Comparison of ENCODE assay signal across 8 cellular contexts in the genomic region with DNA sequence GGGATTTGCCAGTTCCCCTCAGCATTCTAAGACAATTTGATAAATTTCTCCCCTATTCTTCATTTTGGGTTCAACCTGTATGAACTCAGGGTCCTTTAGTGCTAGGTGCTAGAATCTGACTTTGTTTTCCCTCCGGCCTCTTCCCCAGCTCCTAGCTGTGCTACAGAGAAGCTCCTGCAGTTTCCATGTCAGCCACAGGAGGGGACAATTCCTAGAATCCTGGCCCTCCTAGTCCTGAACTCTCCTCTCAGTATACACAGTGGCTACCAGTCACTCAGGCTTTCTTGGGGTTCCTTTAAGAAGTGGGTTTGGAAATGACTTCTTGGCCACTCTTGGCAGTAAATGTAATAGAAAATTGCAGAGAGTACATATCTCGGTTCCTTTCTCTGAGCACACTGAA. TPM values are rescaled to one million over a fixed set of nuclear protein-coding genes. Genes with fewer than 3 reads are reported as not detected.
DNase-seq lines count a peak whose midpoint lies in the region; ATAC-seq, FAIRE-seq and TF ChIP-seq lines count a peak whose summit lies in the region.

No MANE protein-coding gene starts in this region.

- no peaks in the 10 kb centered on the region for H3K9me3 ChIP-seq in ovary

- no peak overlapping the region for H3K4me3 Mint-ChIP-seq in activated T-cell treated with anti-CD3 and anti-CD28 coated beads, Interleukin-2, amount 50 U/mL, for 72 hours

- FAIRE-seq in RCC 7860 (lab: Jason Lieb, UNC) = no peak

- TF ChIP-seq CTCF in ovary (IDR thresholded peaks at IDR 0.05) = no peak

- no peak overlapping the region for H3K27ac Mint-ChIP-seq in activated T-cell treated with anti-CD3 and anti-CD28 coated beads, Interleukin-2, amount 50 U/mL, for 72 hours

- H3K27ac ChIP-seq in ovary = no peak overlapping the region

- DNase-seq in CD1c-positive myeloid dendritic cell (ENCODE audit: extremely low spot score) (peak; percentile 10), HuH-7.5 (ENCODE audit: low spot score) (peak; percentile 84), astrocyte of the hippocampus (ENCODE audit: low read depth, low spot score) (peak; percentile 51), left lobe of liver (ENCODE audit: low spot score) (no peak), RCC 7860 (ENCODE audit: low spot score) (no peak), ovary (no peak)
- DNase-seq in activated T-cell treated with anti-CD3 and anti-CD28 coated beads, Interleukin-2, amount 50 U/mL, for 72 hours = no peak

- peaks cover 24% of the 10 kb centered on the region for H3K27me3 Mint-ChIP-seq in activated T-cell treated with anti-CD3 and anti-CD28 coated beads, Interleukin-2, amount 50 U/mL, for 72 hours (ENCODE audit: low read depth)

- peaks cover 0 to 3% of the 10 kb centered on the region in 2 donors for H3K9me3 Mint-ChIP-seq in activated T-cell treated with anti-CD3 and anti-CD28 coated beads, Interleukin-2, amount 50 U/mL, for 72 hours

- 64 to 80% (median 74%) methylated on average over 2 of the region's 2 CpGs for WGBS in ovary, 3 donors

- peaks cover 7% of the 10 kb centered on the region for H3K4me1 Mint-ChIP-seq in activated T-cell treated with anti-CD3 and anti-CD28 coated beads, Interleukin-2, amount 50 U/mL, for 72 hours (ENCODE audit: low read depth)

- TF ChIP-seq POLR2A in ovary (IDR thresholded peaks at IDR 0.05) = no peak

- peaks cover 0 to 3% of the 10 kb centered on the region in 2 donors for H3K36me3 Mint-ChIP-seq in activated T-cell treated with anti-CD3 and anti-CD28 coated beads, Interleukin-2, amount 50 U/mL, for 72 hours (ENCODE audit: insufficient read depth in 2 of 2)

- intact Hi-C loops in ovary (cut with DNase I) = loop anchor here in 2 of 4 donors (10.0 kb wide), 1 partner anchor 562 kb away; no protein-coding TSS in a partner anchor

- H3K4me1 ChIP-seq in ovary (ENCODE audit: insufficient read depth) = no peaks in the 10 kb centered on the region

- H3K36me3 ChIP-seq in ovary = no peaks in the 10 kb centered on the region

- no peak overlapping the region for H3K4me3 ChIP-seq in ovary

- ATAC-seq in left lobe of liver (peak; percentile 83), HG03378 (IDR thresholded peaks at IDR 0.05; ENCODE audit: unreplicated experiment) (no peak)
- ATAC-seq in activated T-cell treated with anti-CD3 and anti-CD28 coated beads, Interleukin-2, amount 50 U/mL, for 72 hours (replicated peaks in 1 of 2) = no peak

- TF ChIP-seq EP300 in ovary (IDR thresholded peaks at IDR 0.05) = no peak

- H3K27me3 ChIP-seq in ovary = no peaks in the 10 kb centered on the region

RNA-seq across cellular contexts. Expression of gene CHST10, which starts 4.9 kb away (rescaled TPM):
- total RNA-seq in left lobe of liver (0.50 TPM), ovary (10 to 100 TPM; 11.9 to 23.6 (median 15.8) TPM)
- 1 to 10 TPM; 7.5 to 7.8 TPM for total RNA-seq in activated T-cell treated with anti-CD3 and anti-CD28 coated beads, Interleukin-2, amount 50 U/mL, for 72 hours
- polyA plus RNA-seq in ovary = 10 to 100 TPM in 1 of 2 donors, 1 to 10 TPM in 1; 10.0 to 23.7 TPM

RNA-seq across cellular contexts. Expression of gene NMS, which starts 48.0 kb away (rescaled TPM):
- total RNA-seq in left lobe of liver (not detected), ovary (not detected)
- total RNA-seq in activated T-cell treated with anti-CD3 and anti-CD28 coated beads, Interleukin-2, amount 50 U/mL, for 72 hours = not detected
- polyA plus RNA-seq in ovary = not detected

Comparison
In these comparisons a context has a peak if more than half of its experiments do, and no peak if none do; other contexts are left out.
1. DNase-seq: peak in CD1c-positive myeloid dendritic cell (single experiment), HuH-7.5 (single experiment) and astrocyte of the hippocampus (single experiment); none in left lobe of liver (single experiment), RCC 7860 (single experiment), activated T-cell treated with anti-CD3 and anti-CD28 coated beads, Interleukin-2, amount 50 U/mL, for 72 hours (0 of 2) and ovary (0 of 5).